Comparison of ENCODE assay signal across 8 cellular contexts in the genomic region with DNA sequence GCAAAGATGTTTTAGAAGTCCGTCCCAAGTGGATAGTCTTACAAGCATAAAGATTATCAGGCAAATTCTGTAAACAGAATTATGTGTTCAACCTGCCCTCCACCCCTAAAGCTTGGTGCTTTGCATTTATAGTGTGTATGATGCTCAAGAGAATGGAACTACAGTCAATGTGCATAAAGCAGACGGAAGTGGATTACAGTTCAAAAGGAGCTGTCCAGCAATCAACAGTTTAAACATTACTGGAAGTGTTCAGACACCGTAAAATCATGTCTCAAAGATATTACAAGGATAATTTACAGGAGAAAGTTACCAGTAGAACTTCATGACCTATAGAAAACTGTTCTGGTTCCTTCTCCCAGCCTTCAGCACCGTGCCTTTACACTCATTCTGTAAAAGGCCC. TPM values are rescaled to one million over a fixed set of nuclear protein-coding genes. Genes with fewer than 3 reads are reported as not detected.
DNase-seq lines count a peak whose midpoint lies in the region; ATAC-seq and TF ChIP-seq lines count a peak whose summit lies in the region.

No MANE protein-coding gene starts in this region.

- no peak overlapping the region for H3K9ac ChIP-seq in HUES6 (ENCODE audit: low read length)
- H3K9ac ChIP-seq in liver (ENCODE audit: low read depth in 1 of 2, low read length in 2 of 2), result no peak overlapping the region

- H3K36me3 ChIP-seq in HUES6 (ENCODE audit: control insufficient read depth, insufficient read depth, low read length) (no peaks in the 10 kb centered on the region), brain microvascular endothelial cell (replicated peaks) (no peaks in the 10 kb centered on the region), liver (ENCODE audit: control insufficient read depth in 4 of 4, insufficient read depth in 3 of 4, low read depth in 1 of 4, low read length in 3 of 4) (no peaks in the 10 kb centered on the region)

- TF ChIP-seq RAD21 in liver (IDR thresholded peaks at IDR 0.05), result no peak

- no peak for TF ChIP-seq CTCF in brain microvascular endothelial cell (IDR thresholded peaks at IDR 0.05; ENCODE audit: low read depth, low read length, missing control alignments)
- no peak for TF ChIP-seq CTCF in liver (IDR thresholded peaks at IDR 0.05; ENCODE audit: low read depth, low read length, missing input control)

- peak overlapping the region; percentile 85 for H3K4me3 ChIP-seq in HUES6 (ENCODE audit: low read depth, low read length)
- H3K4me3 ChIP-seq in brain microvascular endothelial cell (ENCODE audit: low read depth, low read length), result no peak overlapping the region
- H3K4me3 ChIP-seq in liver (ENCODE audit: low read depth in 1 of 3, low read length in 3 of 3), result no peak overlapping the region

- 62% methylated on average over 4 of the region's 4 CpGs for WGBS in liver

- no peaks in the 10 kb centered on the region for H3K9me3 ChIP-seq in HUES6 (ENCODE audit: control insufficient read depth, insufficient read depth, low read depth, low read length)
- no peaks in the 10 kb centered on the region for H3K9me3 ChIP-seq in liver (ENCODE audit: control insufficient read depth in 4 of 4, low read length in 3 of 4)

- in situ Hi-C loops in brain microvascular endothelial cell (cut with HindIII; ENCODE audit: low pct_ligation_motif_present, low sequenced_read_pairs), result no loop called here

- H3K27me3 ChIP-seq in HUES6 (ENCODE audit: control insufficient read depth, insufficient read depth, low read length), result peaks cover 33% of the 10 kb centered on the region
- peaks cover 27% of the 10 kb centered on the region for H3K27me3 ChIP-seq in brain microvascular endothelial cell (replicated peaks)
- peaks cover 0 to 26% (median 2%) of the 10 kb centered on the region in 4 donors for H3K27me3 ChIP-seq in liver (ENCODE audit: control insufficient read depth in 4 of 4, insufficient read depth in 4 of 4, low read length in 3 of 4)

- DNase-seq in A172 (ENCODE audit: low spot score) (peak; percentile 21), brain microvascular endothelial cell (peak; percentile 5), dedifferentiated amniotic fluid mesenchymal stem cell (ENCODE audit: extremely low spot score) (no peak), NCI-H1092 (lab: John Stamatoyannopoulos, UW) (no peak)
- no peak for DNase-seq in stimulated activated CD4-positive, alpha-beta T cell treated with anti-CD3 and anti-CD28 coated beads, Interleukin-2, amount 100 ng/mL, for 24 hours

- peaks cover 5% of the 10 kb centered on the region; the same call in 1 of the 2 replicates for H3K4me1 ChIP-seq in HUES6 (ENCODE audit: control insufficient read depth, insufficient read depth, low read length)
- H3K4me1 ChIP-seq in liver (ENCODE audit: control insufficient read depth in 4 of 4, insufficient read depth in 4 of 4, low read length in 3 of 4), result peaks cover 0 to 15% (median 6%) of the 10 kb centered on the region in 4 donors

- no peak for ATAC-seq in HG02588 (IDR thresholded peaks at IDR 0.05; ENCODE audit: unreplicated experiment)

- H3K27ac ChIP-seq in HUES6 (ENCODE audit: low read depth, low read length) (no peak overlapping the region), brain microvascular endothelial cell (no peak overlapping the region), liver (ENCODE audit: low read depth in 1 of 2, low read length in 2 of 2) (no peak overlapping the region)

TF ChIP-seq in liver, 16 proteins besides CTCF, POLR2A, EP300 and RAD21:
- TF ChIP-seq REST (IDR thresholded peaks at IDR 0.05) (peak; percentile 97), FOXA1 (IDR thresholded peaks at IDR 0.05) (no peak)

RNA-seq across cellular contexts. Expression of gene RIC3, which starts 1.0 kb away (rescaled TPM):
- total RNA-seq in A172 (2014; rRNA removed; shearing (Covaris generic)), result 1.1 TPM in 1 of 2 replicates, not detected in the other
- 1 to 10 TPM in 1 of 2 donors, under 1 TPM in 1; 0.89 to 9.8 TPM for total RNA-seq in liver
- 1 to 10 TPM; 1.7 to 7.4 TPM for polyA plus RNA-seq in liver

Comparison
In these comparisons a context has a peak if more than half of its experiments do, and no peak if none do; other contexts are left out.
1. DNase-seq: peak in A172 (single experiment) and brain microvascular endothelial cell (single experiment); none in stimulated activated CD4-positive, alpha-beta T cell treated with anti-CD3 and anti-CD28 coated beads, Interleukin-2, amount 100 ng/mL, for 24 hours (0 of 2), dedifferentiated amniotic fluid mesenchymal stem cell (single experiment) and NCI-H1092 (single experiment).